Comparison of ENCODE assay signal across 19 cellular contexts in genomic region chr3:35677797-35678196, GRCh38. TPM values are rescaled to one million over a fixed set of nuclear protein-coding genes. Genes with fewer than 3 reads are reported as not detected.
"Had no signal": no experiment of that assay in that cellular context is flagged by ENCODE, and none has a peak within 500 bp of the region (broad histone marks: within the 10 kb centered on the region; RNA-seq: fewer than 3 reads in every experiment).

No MANE protein-coding gene starts in this region.

- H3K36me3 ChIP-seq: ascending aorta, gastroesophageal sphincter, left lung, pancreas had no signal

- H3K27ac ChIP-seq: ascending aorta, gastroesophageal sphincter, left lung, pancreas had no signal

- H3K4me1 ChIP-seq: gastroesophageal sphincter, left lung, pancreas had no signal

- H3K4me3 Mint-ChIP-seq: activated naive CD4-positive, alpha-beta T cell treated with anti-CD3 and anti-CD28 coated beads for 36 hours; activated naive CD8-positive, alpha-beta T cell treated with anti-CD3 and anti-CD28 coated beads, Interleukin-2, amount 50 U/mL, for 24 hours; activated T-helper 17 cell treated with anti-CD3 and anti-CD28 coated beads, Interleukin-2, amount 50 U/mL, for 72 hours; dendritic cell treated with granulocyte-macrophage colony-stimulating factor and Interleukin-4, amounts not matched to agents 40 ng/mL and 50 ng/mL, for 4 days; effector memory CD8-positive, alpha-beta T cell; naive B cell; stimulated activated effector memory CD8-positive, alpha-beta T cell treated with anti-CD3 and anti-CD28 coated beads, Interleukin-12 subunit alpha, Interleukin-12 subunit beta, amount 100 ng/mL, for 72 hours; T-cell had no signal

- H3K27me3 Mint-ChIP-seq: activated naive CD8-positive, alpha-beta T cell treated with anti-CD3 and anti-CD28 coated beads, Interleukin-2, amount 50 U/mL, for 24 hours; activated T-helper 17 cell treated with anti-CD3 and anti-CD28 coated beads, Interleukin-2, amount 50 U/mL, for 72 hours; dendritic cell treated with granulocyte-macrophage colony-stimulating factor and Interleukin-4, amounts not matched to agents 40 ng/mL and 50 ng/mL, for 4 days; effector memory CD8-positive, alpha-beta T cell; naive B cell had no signal

- H3K4me3 ChIP-seq: ascending aorta, gastroesophageal sphincter, left lung, pancreas had no signal

- H3K36me3 Mint-ChIP-seq: naive B cell; stimulated activated effector memory CD8-positive, alpha-beta T cell treated with anti-CD3 and anti-CD28 coated beads, Interleukin-12 subunit alpha, Interleukin-12 subunit beta, amount 100 ng/mL, for 72 hours; T-cell had no signal

- FAIRE-seq: keratinocyte, pancreas had no signal

- H3K4me1 Mint-ChIP-seq: activated T-helper 17 cell treated with anti-CD3 and anti-CD28 coated beads, Interleukin-2, amount 50 U/mL, for 72 hours; stimulated activated effector memory CD8-positive, alpha-beta T cell treated with anti-CD3 and anti-CD28 coated beads, Interleukin-12 subunit alpha, Interleukin-12 subunit beta, amount 100 ng/mL, for 72 hours; T-cell had no signal

- DNase-seq: activated CD4-positive, alpha-beta T cell treated with anti-CD3 and anti-CD28 coated beads, Interleukin-2, amount 50 U/mL, for 4 hours; activated CD4-positive, CD25-positive, alpha-beta regulatory T cell treated with anti-CD3 and anti-CD28 coated beads, Interleukin-2, amount 50 U/mL, for 72 hours; activated naive CD4-positive, alpha-beta T cell treated with anti-CD3 and anti-CD28 coated beads for 36 hours; activated naive CD8-positive, alpha-beta T cell treated with anti-CD3 and anti-CD28 coated beads, Interleukin-2, amount 50 U/mL, for 24 hours; activated T-cell treated with anti-CD3 and anti-CD28 coated beads for 4 hours; central memory CD4-positive, alpha-beta T cell; effector memory CD8-positive, alpha-beta T cell; left lung; mammary epithelial cell; naive B cell; pancreas; T-cell; T-helper 9 cell had no signal

- H3K9me3 Mint-ChIP-seq: activated naive CD8-positive, alpha-beta T cell treated with anti-CD3 and anti-CD28 coated beads, Interleukin-2, amount 50 U/mL, for 24 hours; activated T-helper 17 cell treated with anti-CD3 and anti-CD28 coated beads, Interleukin-2, amount 50 U/mL, for 72 hours; dendritic cell treated with granulocyte-macrophage colony-stimulating factor and Interleukin-4, amounts not matched to agents 40 ng/mL and 50 ng/mL, for 4 days; naive B cell had no signal

- H3K9me3 ChIP-seq: ascending aorta, gastroesophageal sphincter, left lung, pancreas had no signal

- H3K27me3 ChIP-seq: ascending aorta, gastroesophageal sphincter, pancreas had no signal

- H3K27ac Mint-ChIP-seq: activated naive CD4-positive, alpha-beta T cell treated with anti-CD3 and anti-CD28 coated beads for 36 hours; activated naive CD8-positive, alpha-beta T cell treated with anti-CD3 and anti-CD28 coated beads, Interleukin-2, amount 50 U/mL, for 24 hours; activated T-helper 17 cell treated with anti-CD3 and anti-CD28 coated beads, Interleukin-2, amount 50 U/mL, for 72 hours; dendritic cell treated with granulocyte-macrophage colony-stimulating factor and Interleukin-4, amounts not matched to agents 40 ng/mL and 50 ng/mL, for 4 days; effector memory CD8-positive, alpha-beta T cell; naive B cell; stimulated activated effector memory CD8-positive, alpha-beta T cell treated with anti-CD3 and anti-CD28 coated beads, Interleukin-12 subunit alpha, Interleukin-12 subunit beta, amount 100 ng/mL, for 72 hours; T-cell had no signal

RNA-seq across cellular contexts. Expression of gene ARPP21, which starts 38.5 kb away (rescaled TPM):
- total RNA-seq: activated naive CD4-positive, alpha-beta T cell treated with anti-CD3 and anti-CD28 coated beads for 36 hours; activated T-helper 17 cell treated with anti-CD3 and anti-CD28 coated beads, Interleukin-2, amount 50 U/mL, for 72 hours; ascending aorta; left lung; mammary epithelial cell; T-cell had no signal
- polyA plus RNA-seq: keratinocyte, mammary epithelial cell had no signal
